Comparison of ENCODE assay signal across 1 cellular context in the genomic region with DNA sequence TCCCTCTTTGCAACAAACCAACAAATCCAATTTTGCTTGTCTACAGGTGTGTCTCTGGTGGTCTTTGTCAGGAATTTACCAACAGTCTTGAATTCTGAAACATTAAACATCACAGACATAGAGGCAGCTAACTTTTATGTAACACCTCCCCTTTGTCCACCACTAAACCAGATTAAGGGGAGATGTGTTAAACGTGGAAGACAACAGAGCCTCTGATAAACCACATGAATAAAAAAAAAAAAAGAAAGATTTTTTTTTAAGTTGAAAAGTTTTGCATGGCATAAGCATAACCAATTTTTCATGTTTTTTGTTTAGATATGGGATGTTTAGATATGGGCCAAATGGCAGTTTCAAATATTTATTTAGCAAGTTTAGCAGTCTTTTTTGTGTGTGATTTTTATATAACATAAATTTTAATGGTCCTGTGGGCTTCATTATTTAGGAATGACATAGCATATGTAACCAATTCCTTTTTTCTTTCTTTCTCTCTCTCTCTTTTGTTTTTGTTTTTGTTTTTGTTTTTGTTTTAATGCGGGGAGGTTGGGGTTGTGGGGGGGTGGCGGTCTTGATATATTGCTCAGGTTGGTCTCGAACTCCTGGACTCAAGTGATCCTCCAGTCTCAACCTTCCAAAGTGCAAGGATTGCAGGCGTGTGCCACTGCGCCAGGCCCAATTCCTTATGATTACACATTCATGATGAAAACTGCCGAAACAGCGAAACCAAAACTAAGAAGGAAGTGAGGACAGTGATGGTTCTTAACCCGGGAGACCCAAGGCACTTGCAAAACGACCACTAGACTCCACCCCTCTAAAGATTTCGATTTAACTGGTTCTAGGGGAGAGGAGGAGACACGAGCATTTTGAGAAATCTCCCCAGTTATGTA.
A peak's percentile ranks its signal among the peaks of the same experiment; 100 is the strongest.
TF ChIP-seq lines count a peak whose summit lies in the region.

No MANE protein-coding gene starts in this region.

TF ChIP-seq in K562, 482 proteins besides CTCF, POLR2A, EP300 and RAD21 (continued from another document and continues in another):
- TF ChIP-seq, protein P1, sequence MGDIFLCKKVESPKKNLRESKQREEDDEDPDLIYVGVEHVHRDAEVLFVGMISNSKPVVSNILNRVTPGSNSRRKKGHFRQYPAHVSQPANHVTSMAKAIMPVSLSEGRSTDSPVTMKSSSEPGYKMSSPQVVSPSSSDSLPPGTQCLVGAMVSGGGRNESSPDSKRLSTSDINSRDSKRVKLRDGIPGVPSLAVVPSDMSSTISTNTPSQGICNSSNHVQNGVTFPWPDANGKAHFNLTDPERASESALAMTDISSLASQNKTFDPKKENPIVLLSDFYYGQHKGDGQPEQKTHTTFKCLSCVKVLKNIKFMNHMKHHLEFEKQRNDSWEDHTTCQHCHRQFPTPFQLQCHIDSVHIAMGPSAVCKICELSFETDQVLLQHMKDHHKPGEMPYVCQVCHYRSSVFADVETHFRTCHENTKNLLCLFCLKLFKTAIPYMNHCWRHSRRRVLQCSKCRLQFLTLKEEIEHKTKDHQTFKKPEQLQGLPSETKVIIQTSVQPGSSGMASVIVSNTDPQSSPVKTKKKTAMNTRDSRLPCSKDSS (IDR thresholded peaks at IDR 0.05; ENCODE audit: low read depth, partially characterized antibody): no peak
- TF ChIP-seq, protein P2, sequence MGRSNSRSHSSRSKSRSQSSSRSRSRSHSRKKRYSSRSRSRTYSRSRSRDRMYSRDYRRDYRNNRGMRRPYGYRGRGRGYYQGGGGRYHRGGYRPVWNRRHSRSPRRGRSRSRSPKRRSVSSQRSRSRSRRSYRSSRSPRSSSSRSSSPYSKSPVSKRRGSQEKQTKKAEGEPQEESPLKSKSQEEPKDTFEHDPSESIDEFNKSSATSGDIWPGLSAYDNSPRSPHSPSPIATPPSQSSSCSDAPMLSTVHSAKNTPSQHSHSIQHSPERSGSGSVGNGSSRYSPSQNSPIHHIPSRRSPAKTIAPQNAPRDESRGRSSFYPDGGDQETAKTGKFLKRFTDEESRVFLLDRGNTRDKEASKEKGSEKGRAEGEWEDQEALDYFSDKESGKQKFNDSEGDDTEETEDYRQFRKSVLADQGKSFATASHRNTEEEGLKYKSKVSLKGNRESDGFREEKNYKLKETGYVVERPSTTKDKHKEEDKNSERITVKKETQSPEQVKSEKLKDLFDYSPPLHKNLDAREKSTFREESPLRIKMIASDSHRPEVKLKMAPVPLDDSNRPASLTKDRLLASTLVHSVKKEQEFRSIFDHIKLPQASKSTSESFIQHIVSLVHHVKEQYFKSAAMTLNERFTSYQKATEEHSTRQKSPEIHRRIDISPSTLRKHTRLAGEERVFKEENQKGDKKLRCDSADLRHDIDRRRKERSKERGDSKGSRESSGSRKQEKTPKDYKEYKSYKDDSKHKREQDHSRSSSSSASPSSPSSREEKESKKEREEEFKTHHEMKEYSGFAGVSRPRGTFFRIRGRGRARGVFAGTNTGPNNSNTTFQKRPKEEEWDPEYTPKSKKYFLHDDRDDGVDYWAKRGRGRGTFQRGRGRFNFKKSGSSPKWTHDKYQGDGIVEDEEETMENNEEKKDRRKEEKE (IDR thresholded peaks at IDR 0.05; ENCODE audit: borderline replicate concordance in 1 of 2, control insufficient read depth in 1 of 2, low read depth in 2 of 2, low read length in 1 of 2): no peak
- no peak for TF ChIP-seq MTA3 (IDR thresholded peaks at IDR 0.05; ENCODE audit: borderline replicate concordance)
- TF ChIP-seq NRF1 (conservative IDR thresholded peaks at IDR 0.05 in 1 of 2, IDR thresholded peaks at IDR 0.05 in 1 of 2): peak; percentile 51 to 52; a peak in 3 of 4 replicates
- no peak for TF ChIP-seq ZBTB17 (CRISPR knock-in tag; IDR thresholded peaks at IDR 0.05)
- TF ChIP-seq TAF15 (IDR thresholded peaks at IDR 0.05; ENCODE audit: low read depth, low read length): no peak
- peak; percentile 82 for TF ChIP-seq JUND (IDR thresholded peaks at IDR 0.05; ENCODE audit: borderline replicate concordance, low read depth, low read length)
- no peak; the same call in 2 of the 3 replicates for TF ChIP-seq JUND (tag; IDR thresholded peaks at IDR 0.05; ENCODE audit: borderline replicate concordance, low read depth, low read length)
- peak; percentile 69; the same call in 1 of the 2 replicates for TF ChIP-seq HLTF (IDR thresholded peaks at IDR 0.05)
- TF ChIP-seq ZNF197 (CRISPR knock-in tag; IDR thresholded peaks at IDR 0.05; ENCODE audit: low read depth): peak; percentile 58; the same call in 1 of the 2 replicates
- peak; percentile 47; the same call in 1 of the 2 replicates for TF ChIP-seq ZNF24 (IDR thresholded peaks at IDR 0.05)
- TF ChIP-seq SAFB (IDR thresholded peaks at IDR 0.05; ENCODE audit: borderline replicate concordance, low read depth, low read length): no peak
- no peak for TF ChIP-seq HSF4 (CRISPR knock-in tag; IDR thresholded peaks at IDR 0.05; ENCODE audit: borderline replicate concordance)
- peak; percentile 41; the same call in 1 of the 2 replicates for TF ChIP-seq GATA2 (CRISPR knock-in tag; IDR thresholded peaks at IDR 0.05)
- TF ChIP-seq NR2F6 (CRISPR knock-in tag; IDR thresholded peaks at IDR 0.05): no peak
- TF ChIP-seq, protein P3, sequence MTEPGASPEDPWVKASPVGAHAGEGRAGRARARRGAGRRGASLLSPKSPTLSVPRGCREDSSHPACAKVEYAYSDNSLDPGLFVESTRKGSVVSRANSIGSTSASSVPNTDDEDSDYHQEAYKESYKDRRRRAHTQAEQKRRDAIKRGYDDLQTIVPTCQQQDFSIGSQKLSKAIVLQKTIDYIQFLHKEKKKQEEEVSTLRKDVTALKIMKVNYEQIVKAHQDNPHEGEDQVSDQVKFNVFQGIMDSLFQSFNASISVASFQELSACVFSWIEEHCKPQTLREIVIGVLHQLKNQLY (CRISPR knock-in tag; conservative IDR thresholded peaks at IDR 0.05): no peak
- TF ChIP-seq PTRF (tag; IDR thresholded peaks at IDR 0.05): no peak
- peak; percentile 40 to 67; a peak in 1 of 4 replicates for TF ChIP-seq ARNT (IDR thresholded peaks at IDR 0.05)
- TF ChIP-seq LCOR (CRISPR knock-in tag; IDR thresholded peaks at IDR 0.05): no peak; the same call in 1 of the 2 replicates
- no peak for TF ChIP-seq ZNF384 (IDR thresholded peaks at IDR 0.05; ENCODE audit: low read depth, low read length)
- TF ChIP-seq ZFP36 (IDR thresholded peaks at IDR 0.05; ENCODE audit: low read depth, low read length, partially characterized antibody): no peak
- peak; percentile 89 for TF ChIP-seq ZNF316 (IDR thresholded peaks at IDR 0.05)
- no peak for TF ChIP-seq SIX5 (IDR thresholded peaks at IDR 0.05; ENCODE audit: borderline replicate concordance in 1 of 2, insufficient read depth in 1 of 2, low read depth in 1 of 2, low read length in 2 of 2)
- TF ChIP-seq RAD51 (IDR thresholded peaks at IDR 0.05; ENCODE audit: borderline replicate concordance, low read depth): peak; percentile 46; the same call in 1 of the 2 replicates
- no peak for TF ChIP-seq BCL6 (CRISPR knock-in tag; IDR thresholded peaks at IDR 0.05)
- TF ChIP-seq, protein P4, sequence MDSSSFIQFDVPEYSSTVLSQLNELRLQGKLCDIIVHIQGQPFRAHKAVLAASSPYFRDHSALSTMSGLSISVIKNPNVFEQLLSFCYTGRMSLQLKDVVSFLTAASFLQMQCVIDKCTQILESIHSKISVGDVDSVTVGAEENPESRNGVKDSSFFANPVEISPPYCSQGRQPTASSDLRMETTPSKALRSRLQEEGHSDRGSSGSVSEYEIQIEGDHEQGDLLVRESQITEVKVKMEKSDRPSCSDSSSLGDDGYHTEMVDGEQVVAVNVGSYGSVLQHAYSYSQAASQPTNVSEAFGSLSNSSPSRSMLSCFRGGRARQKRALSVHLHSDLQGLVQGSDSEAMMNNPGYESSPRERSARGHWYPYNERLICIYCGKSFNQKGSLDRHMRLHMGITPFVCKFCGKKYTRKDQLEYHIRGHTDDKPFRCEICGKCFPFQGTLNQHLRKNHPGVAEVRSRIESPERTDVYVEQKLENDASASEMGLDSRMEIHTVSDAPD (CRISPR knock-in tag; IDR thresholded peaks at IDR 0.05): no peak
- TF ChIP-seq, protein P5, sequence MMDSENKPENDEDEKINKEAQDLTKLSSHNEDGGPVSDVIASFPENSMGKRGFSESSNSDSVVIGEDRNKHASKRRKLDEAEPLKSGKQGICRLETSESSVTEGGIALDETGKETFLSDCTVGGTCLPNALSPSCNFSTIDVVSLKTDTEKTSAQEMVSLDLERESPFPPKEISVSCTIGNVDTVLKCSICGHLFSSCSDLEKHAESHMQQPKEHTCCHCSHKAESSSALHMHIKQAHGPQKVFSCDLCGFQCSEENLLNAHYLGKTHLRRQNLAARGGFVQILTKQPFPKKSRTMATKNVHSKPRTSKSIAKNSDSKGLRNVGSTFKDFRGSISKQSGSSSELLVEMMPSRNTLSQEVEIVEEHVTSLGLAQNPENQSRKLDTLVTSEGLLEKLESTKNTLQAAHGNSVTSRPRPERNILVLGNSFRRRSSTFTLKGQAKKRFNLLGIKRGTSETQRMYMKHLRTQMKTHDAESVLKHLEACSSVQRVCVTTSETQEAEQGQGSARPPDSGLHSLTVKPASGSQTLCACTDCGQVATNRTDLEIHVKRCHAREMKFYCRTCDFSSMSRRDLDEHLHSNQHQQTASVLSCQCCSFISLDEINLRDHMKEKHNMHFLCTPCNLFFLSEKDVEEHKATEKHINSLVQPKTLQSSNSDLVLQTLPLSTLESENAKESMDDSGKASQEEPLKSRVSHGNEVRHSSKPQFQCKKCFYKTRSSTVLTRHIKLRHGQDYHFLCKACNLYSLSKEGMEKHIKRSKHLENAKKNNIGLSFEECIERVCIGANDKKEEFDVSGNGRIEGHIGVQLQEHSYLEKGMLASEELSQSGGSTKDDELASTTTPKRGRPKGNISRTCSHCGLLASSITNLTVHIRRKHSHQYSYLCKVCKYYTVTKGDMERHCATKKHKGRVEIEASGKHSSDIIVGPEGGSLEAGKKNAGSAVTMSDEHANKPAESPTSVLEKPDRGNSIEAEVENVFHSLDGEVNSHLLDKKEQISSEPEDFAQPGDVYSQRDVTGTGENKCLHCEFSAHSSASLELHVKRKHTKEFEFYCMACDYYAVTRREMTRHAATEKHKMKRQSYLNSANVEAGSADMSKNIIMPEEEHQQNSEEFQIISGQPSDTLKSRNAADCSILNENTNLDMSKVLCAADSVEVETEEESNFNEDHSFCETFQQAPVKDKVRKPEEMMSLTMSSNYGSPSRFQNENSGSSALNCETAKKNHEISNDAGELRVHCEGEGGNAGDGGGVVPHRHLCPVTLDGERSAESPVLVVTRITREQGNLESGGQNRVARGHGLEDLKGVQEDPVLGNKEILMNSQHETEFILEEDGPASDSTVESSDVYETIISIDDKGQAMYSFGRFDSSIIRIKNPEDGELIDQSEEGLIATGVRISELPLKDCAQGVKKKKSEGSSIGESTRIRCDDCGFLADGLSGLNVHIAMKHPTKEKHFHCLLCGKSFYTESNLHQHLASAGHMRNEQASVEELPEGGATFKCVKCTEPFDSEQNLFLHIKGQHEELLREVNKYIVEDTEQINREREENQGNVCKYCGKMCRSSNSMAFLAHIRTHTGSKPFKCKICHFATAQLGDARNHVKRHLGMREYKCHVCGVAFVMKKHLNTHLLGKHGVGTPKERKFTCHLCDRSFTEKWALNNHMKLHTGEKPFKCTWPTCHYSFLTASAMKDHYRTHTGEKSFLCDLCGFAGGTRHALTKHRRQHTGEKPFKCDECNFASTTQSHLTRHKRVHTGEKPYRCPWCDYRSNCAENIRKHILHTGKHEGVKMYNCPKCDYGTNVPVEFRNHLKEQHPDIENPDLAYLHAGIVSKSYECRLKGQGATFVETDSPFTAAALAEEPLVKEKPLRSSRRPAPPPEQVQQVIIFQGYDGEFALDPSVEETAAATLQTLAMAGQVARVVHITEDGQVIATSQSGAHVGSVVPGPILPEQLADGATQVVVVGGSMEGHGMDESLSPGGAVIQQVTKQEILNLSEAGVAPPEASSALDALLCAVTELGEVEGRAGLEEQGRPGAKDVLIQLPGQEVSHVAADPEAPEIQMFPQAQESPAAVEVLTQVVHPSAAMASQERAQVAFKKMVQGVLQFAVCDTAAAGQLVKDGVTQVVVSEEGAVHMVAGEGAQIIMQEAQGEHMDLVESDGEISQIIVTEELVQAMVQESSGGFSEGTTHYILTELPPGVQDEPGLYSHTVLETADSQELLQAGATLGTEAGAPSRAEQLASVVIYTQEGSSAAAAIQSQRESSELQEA (IDR thresholded peaks at IDR 0.05; ENCODE audit: low read depth): no peak; the same call in 1 of the 2 replicates
- peak; percentile 69; the same call in 1 of the 2 replicates for TF ChIP-seq SMARCA4 (IDR thresholded peaks at IDR 0.05)
- no peak for TF ChIP-seq TFAM (CRISPR knock-in tag; conservative IDR thresholded peaks at IDR 0.05)
- TF ChIP-seq, protein P6, sequence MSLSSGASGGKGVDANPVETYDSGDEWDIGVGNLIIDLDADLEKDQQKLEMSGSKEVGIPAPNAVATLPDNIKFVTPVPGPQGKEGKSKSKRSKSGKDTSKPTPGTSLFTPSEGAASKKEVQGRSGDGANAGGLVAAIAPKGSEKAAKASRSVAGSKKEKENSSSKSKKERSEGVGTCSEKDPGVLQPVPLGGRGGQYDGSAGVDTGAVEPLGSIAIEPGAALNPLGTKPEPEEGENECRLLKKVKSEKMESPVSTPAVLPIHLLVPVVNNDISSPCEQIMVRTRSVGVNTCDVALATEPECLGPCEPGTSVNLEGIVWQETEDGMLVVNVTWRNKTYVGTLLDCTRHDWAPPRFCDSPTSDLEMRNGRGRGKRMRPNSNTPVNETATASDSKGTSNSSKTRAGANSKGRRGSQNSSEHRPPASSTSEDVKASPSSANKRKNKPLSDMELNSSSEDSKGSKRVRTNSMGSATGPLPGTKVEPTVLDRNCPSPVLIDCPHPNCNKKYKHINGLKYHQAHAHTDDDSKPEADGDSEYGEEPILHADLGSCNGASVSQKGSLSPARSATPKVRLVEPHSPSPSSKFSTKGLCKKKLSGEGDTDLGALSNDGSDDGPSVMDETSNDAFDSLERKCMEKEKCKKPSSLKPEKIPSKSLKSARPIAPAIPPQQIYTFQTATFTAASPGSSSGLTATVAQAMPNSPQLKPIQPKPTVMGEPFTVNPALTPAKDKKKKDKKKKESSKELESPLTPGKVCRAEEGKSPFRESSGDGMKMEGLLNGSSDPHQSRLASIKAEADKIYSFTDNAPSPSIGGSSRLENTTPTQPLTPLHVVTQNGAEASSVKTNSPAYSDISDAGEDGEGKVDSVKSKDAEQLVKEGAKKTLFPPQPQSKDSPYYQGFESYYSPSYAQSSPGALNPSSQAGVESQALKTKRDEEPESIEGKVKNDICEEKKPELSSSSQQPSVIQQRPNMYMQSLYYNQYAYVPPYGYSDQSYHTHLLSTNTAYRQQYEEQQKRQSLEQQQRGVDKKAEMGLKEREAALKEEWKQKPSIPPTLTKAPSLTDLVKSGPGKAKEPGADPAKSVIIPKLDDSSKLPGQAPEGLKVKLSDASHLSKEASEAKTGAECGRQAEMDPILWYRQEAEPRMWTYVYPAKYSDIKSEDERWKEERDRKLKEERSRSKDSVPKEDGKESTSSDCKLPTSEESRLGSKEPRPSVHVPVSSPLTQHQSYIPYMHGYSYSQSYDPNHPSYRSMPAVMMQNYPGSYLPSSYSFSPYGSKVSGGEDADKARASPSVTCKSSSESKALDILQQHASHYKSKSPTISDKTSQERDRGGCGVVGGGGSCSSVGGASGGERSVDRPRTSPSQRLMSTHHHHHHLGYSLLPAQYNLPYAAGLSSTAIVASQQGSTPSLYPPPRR (CRISPR knock-in tag; IDR thresholded peaks at IDR 0.05; ENCODE audit: borderline replicate concordance): 0 out of 2 replicates have a peak, but pooled peaks have one; percentile 37
- TF ChIP-seq HDAC8 (tag; IDR thresholded peaks at IDR 0.05): no peak
- TF ChIP-seq, protein P7, sequence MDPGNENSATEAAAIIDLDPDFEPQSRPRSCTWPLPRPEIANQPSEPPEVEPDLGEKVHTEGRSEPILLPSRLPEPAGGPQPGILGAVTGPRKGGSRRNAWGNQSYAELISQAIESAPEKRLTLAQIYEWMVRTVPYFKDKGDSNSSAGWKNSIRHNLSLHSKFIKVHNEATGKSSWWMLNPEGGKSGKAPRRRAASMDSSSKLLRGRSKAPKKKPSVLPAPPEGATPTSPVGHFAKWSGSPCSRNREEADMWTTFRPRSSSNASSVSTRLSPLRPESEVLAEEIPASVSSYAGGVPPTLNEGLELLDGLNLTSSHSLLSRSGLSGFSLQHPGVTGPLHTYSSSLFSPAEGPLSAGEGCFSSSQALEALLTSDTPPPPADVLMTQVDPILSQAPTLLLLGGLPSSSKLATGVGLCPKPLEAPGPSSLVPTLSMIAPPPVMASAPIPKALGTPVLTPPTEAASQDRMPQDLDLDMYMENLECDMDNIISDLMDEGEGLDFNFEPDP (CRISPR knock-in tag; IDR thresholded peaks at IDR 0.05): no peak
